17 cellular contexts compared by ENCODE assay signal in the genomic region with DNA sequence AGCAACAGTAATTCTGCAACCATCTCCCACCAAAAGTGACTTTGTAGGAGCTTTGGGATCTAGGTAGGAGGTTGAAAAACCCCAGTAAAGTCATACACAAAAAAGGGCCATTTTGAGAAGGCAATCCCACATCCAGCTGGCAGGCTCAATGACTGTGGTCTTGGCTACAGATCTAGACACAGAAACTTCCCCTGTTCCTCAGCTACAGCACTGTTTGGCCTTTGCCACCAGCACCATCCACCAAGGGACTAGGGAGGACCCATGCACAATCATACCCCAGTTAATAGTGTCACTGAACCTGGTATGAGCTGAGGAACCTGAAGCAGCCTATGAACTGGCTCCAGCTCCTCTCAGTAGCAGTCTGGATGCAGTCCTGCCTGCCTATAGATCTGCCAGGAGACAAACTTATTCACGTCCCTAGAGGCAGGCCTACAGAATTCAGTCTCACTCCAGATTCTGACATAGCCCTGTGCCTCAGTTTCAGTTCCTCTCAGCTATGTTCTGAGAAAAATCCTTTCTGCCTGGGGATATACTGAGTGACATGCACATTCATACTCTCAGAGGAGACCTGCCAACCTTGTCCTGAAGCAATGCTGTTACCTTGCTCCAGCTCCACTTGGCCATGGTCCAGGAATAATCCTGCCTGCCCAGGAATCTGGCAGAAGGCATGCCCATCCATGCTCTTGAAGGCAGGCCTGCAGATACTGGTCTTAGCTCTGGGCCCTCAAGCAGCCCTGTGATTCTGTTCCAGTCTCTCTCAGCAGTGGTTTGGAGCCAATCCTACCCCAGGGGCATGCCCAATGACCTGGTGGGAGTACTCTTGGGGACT.
DNase-seq lines count a peak whose midpoint lies in the region; ATAC-seq, FAIRE-seq and TF ChIP-seq lines count a peak whose summit lies in the region.
"Had no signal": no experiment of that assay in that cellular context is flagged by ENCODE, and none has a peak within 500 bp of the region (broad histone marks: within the 10 kb centered on the region; RNA-seq: fewer than 3 reads in every experiment).

No MANE protein-coding gene starts in this region.

- no peak for TF ChIP-seq POLR2A in H1 (IDR thresholded peaks at IDR 0.05; ENCODE audit: control extremely low read depth in 1 of 2, low read depth in 2 of 2, low read length in 2 of 2)

- H3K79me2 ChIP-seq in H1 (ENCODE audit: control insufficient read depth in 1 of 2, insufficient read depth in 2 of 2, low read length in 2 of 2): no peaks in the 10 kb centered on the region

- no peak overlapping the region for H2BK20ac ChIP-seq in H1 (ENCODE audit: low read length)

- no peak overlapping the region for H2BK5ac ChIP-seq in H1 (ENCODE audit: low read depth, low read length)

- H3K9me3 ChIP-seq in H1 (ENCODE audit: insufficient read depth in 2 of 2, low read depth in 1 of 2, low read length in 1 of 2): no peaks in the 10 kb centered on the region
- H3K9me3 ChIP-seq: pancreas had no signal

- H3K9me3 Mint-ChIP-seq in stimulated activated effector memory CD8-positive, alpha-beta T cell treated with anti-CD3 and anti-CD28 coated beads, Interleukin-12 subunit alpha, Interleukin-12 subunit beta, amount 100 ng/mL, for 72 hours: peaks cover 11% of the 10 kb centered on the region

- no peak overlapping the region for H4K5ac ChIP-seq in H1 (ENCODE audit: insufficient read length, low read depth, low read length)

- H2AK5ac ChIP-seq in H1 (ENCODE audit: low read depth, low read length): no peak overlapping the region

- H3K14ac ChIP-seq in H1 (ENCODE audit: insufficient read length): no peak overlapping the region

- POLR2A ChIA-PET in H1 (lab: Charles Lee; ENCODE audit: partially characterized antibody): interaction anchor here (0.9 kb wide), 1 partner anchor 9 kb away, joined by 3 read pairs; no protein-coding TSS in a partner anchor

- no peaks in the 10 kb centered on the region for H3K36me3 Mint-ChIP-seq in stimulated activated effector memory CD8-positive, alpha-beta T cell treated with anti-CD3 and anti-CD28 coated beads, Interleukin-12 subunit alpha, Interleukin-12 subunit beta, amount 100 ng/mL, for 72 hours
- H3K36me3 Mint-ChIP-seq: WTC11 had no signal

- no peak overlapping the region for H4K8ac ChIP-seq in H1 (ENCODE audit: extremely low read depth, insufficient read depth, low read length)

- H3K4me1 Mint-ChIP-seq in stimulated activated effector memory CD8-positive, alpha-beta T cell treated with anti-CD3 and anti-CD28 coated beads, Interleukin-12 subunit alpha, Interleukin-12 subunit beta, amount 100 ng/mL, for 72 hours: no peaks in the 10 kb centered on the region

- no peak for TF ChIP-seq EP300 in H1 (IDR thresholded peaks at IDR 0.05; ENCODE audit: borderline replicate concordance in 1 of 2, low read depth in 2 of 2, low read length in 2 of 2)

- intact Hi-C loops in left colon (cut with DNase I, micrococcal nuclease): no loop called here

- no peak overlapping the region for H2BK120ac ChIP-seq in H1 (replicated peaks; ENCODE audit: low read depth, low read length)

- H2BK15ac ChIP-seq in H1 (ENCODE audit: low read length): no peak overlapping the region

- no peaks in the 10 kb centered on the region for H3K23me2 ChIP-seq in H1 (ENCODE audit: low read depth, low read length)

- no peak overlapping the region for H3K4me2 ChIP-seq in H1 (ENCODE audit: insufficient read depth in 1 of 2, low read depth in 2 of 2, low read length in 2 of 2)

- no peak overlapping the region for H3K23ac ChIP-seq in H1 (ENCODE audit: insufficient read length)

- no peak for TF ChIP-seq RAD21 in H1 (IDR thresholded peaks at IDR 0.05 in 1 of 2, conservative IDR thresholded peaks at IDR 0.05 in 1 of 2; ENCODE audit: low read depth in 2 of 2, low read length in 2 of 2)

- peak; percentile 51 for ATAC-seq in GM18870 (IDR thresholded peaks at IDR 0.05; ENCODE audit: unreplicated experiment)
- peak; percentile 97 for ATAC-seq in HG02610 (IDR thresholded peaks at IDR 0.05; ENCODE audit: unreplicated experiment)
- peak; percentile 97 for ATAC-seq in HG03432 (IDR thresholded peaks at IDR 0.05; ENCODE audit: unreplicated experiment)
- no peak for ATAC-seq in GM19467 (IDR thresholded peaks at IDR 0.05; ENCODE audit: unreplicated experiment)
- no peak for ATAC-seq in stimulated activated effector memory CD8-positive, alpha-beta T cell treated with anti-CD3 and anti-CD28 coated beads, Interleukin-12 subunit alpha, Interleukin-12 subunit beta, amount 100 ng/mL, for 72 hours
- ATAC-seq in left colon: no peak
- ATAC-seq: activated T-cell treated with anti-CD3 and anti-CD28 coated beads, Interleukin-2, amount 50 U/mL, for 4 hours; pancreas; WTC11 had no signal

- no peak overlapping the region for H3K9ac ChIP-seq in H1 (replicated peaks in 1 of 4; ENCODE audit: extremely low read depth in 1 of 4, low read depth in 3 of 4, low read length in 3 of 4)

- no peak overlapping the region for H4K91ac ChIP-seq in H1 (replicated peaks; ENCODE audit: insufficient read length, low read length)

- no peak overlapping the region for H3K56ac ChIP-seq in H1 (replicated peaks; ENCODE audit: insufficient read length, low read depth, low read length)

- H4K20me1 ChIP-seq in H1 (replicated peaks in 1 of 2; ENCODE audit: control insufficient read depth in 1 of 2, insufficient read depth in 2 of 2, low read length in 2 of 2): no peaks in the 10 kb centered on the region

- no peaks in the 10 kb centered on the region for H3K27me3 ChIP-seq in H1 (replicated peaks in 1 of 4; ENCODE audit: control insufficient read depth in 3 of 4, extremely low read depth in 1 of 4, insufficient read depth in 3 of 4, low read length in 3 of 4)
- H3K27me3 ChIP-seq: pancreas had no signal

- H2BK12ac ChIP-seq in H1 (ENCODE audit: low read depth, low read length): no peak overlapping the region

- 83% methylated on average over 1 of the region's 1 CpG; no CpG with 5 or more reads in 1 of the 2 experiments for WGBS in H1 (ENCODE audit: extremely low coverage in 1 of 2, insufficient coverage in 1 of 2, insufficient read length in 1 of 2, insufficient replicate concordance in 2 of 2, low coverage in 1 of 2, low lambda C conversion rate in 2 of 2, missing lambda C conversion rate in 1 of 2), 2 experiments

- no peaks in the 10 kb centered on the region for H3K4me1 ChIP-seq in H1 (replicated peaks in 1 of 4; ENCODE audit: control insufficient read depth in 3 of 4, insufficient read depth in 4 of 4, low read length in 3 of 4)
- H3K4me1 ChIP-seq: pancreas had no signal

- H3K18ac ChIP-seq in H1 (ENCODE audit: extremely low read depth, low read length): no peak overlapping the region

- TF ChIP-seq CTCF in H1 (IDR thresholded peaks at IDR 0.05; ENCODE audit: control extremely low read depth in 1 of 3, insufficient read depth in 1 of 3, low read depth in 1 of 3, low read length in 3 of 3): no peak

- no peak for FAIRE-seq in H1 (lab: Jason Lieb, UNC)
- FAIRE-seq: astrocyte, H54, pancreas had no signal

- DNase-seq in H1 (ENCODE audit: low read depth in 1 of 2, low spot score in 2 of 2) (no peak), NCI-H748 treated with DMSO at 0.1 percent for 48 hours (lab: John Stamatoyannopoulos, UW) (no peak), left colon (no peak)
- DNase-seq in stimulated activated effector memory CD8-positive, alpha-beta T cell treated with anti-CD3 and anti-CD28 coated beads, Interleukin-12 subunit alpha, Interleukin-12 subunit beta, amount 100 ng/mL, for 72 hours (ENCODE audit: low spot score in 2 of 2): no peak
- DNase-seq: activated T-cell treated with anti-CD3 and anti-CD28 coated beads, Interleukin-2, amount 50 U/mL, for 4 hours; head of caudate nucleus; KG1; Right ventricle myocardium superior had no signal

- no peak overlapping the region for H3K27ac ChIP-seq in H1 (ENCODE audit: low read depth, low read length)
- H3K27ac ChIP-seq: pancreas had no signal

- H3K4me3 ChIP-seq in H1 (ENCODE audit: extremely low read depth in 1 of 4, insufficient read depth in 2 of 4, low read depth in 3 of 4, low read length in 4 of 4): no peak overlapping the region
- H3K4me3 ChIP-seq: lung, pancreas had no signal

- peak overlapping the region; percentile 62; the same call in 1 of the 2 replicates for H2AFZ ChIP-seq in H1 (ENCODE audit: low read length)

- no peaks in the 10 kb centered on the region for H3K79me1 ChIP-seq in H1 (ENCODE audit: low read depth, low read length)

- no peak overlapping the region for H3K27ac Mint-ChIP-seq in stimulated activated effector memory CD8-positive, alpha-beta T cell treated with anti-CD3 and anti-CD28 coated beads, Interleukin-12 subunit alpha, Interleukin-12 subunit beta, amount 100 ng/mL, for 72 hours
- H3K27ac Mint-ChIP-seq: WTC11 had no signal

- no peak overlapping the region for H3K4ac ChIP-seq in H1 (replicated peaks; ENCODE audit: insufficient read length, low read depth, low read length)

- CTCF ChIA-PET in H1 (lab: Charles Lee; ENCODE audit: partially characterized antibody): interaction anchor here (0.8 to 0.9 kb wide), 2 partner anchors 11 to 1332 kb away, joined by 3 to 4 read pairs; no protein-coding TSS in a partner anchor

- H3K36me3 ChIP-seq in H1 (ENCODE audit: control insufficient read depth in 2 of 4, insufficient read depth in 4 of 4, low read length in 3 of 4): no peaks in the 10 kb centered on the region
- H3K36me3 ChIP-seq: pancreas had no signal

- no peak overlapping the region for H3K4me3 Mint-ChIP-seq in stimulated activated effector memory CD8-positive, alpha-beta T cell treated with anti-CD3 and anti-CD28 coated beads, Interleukin-12 subunit alpha, Interleukin-12 subunit beta, amount 100 ng/mL, for 72 hours
- H3K4me3 Mint-ChIP-seq: activated T-cell treated with anti-CD3 and anti-CD28 coated beads, Interleukin-2, amount 50 U/mL, for 4 hours; WTC11 had no signal

TF ChIP-seq in H1, 55 proteins besides CTCF, POLR2A, EP300 and RAD21:
- TF ChIP-seq JUND (IDR thresholded peaks at IDR 0.05; ENCODE audit: low read length): no peak
- no peak for TF ChIP-seq CEBPB (IDR thresholded peaks at IDR 0.05; ENCODE audit: low read depth, low read length)
- TF ChIP-seq TAF7 (optimal IDR thresholded peaks at IDR 0.05; ENCODE audit: borderline replicate concordance, low read depth, low read length): no peak
- TF ChIP-seq NRF1 (IDR thresholded peaks at IDR 0.05; ENCODE audit: low read depth, low read length): no peak
- TF ChIP-seq HDAC2 (IDR thresholded peaks at IDR 0.05; ENCODE audit: borderline replicate concordance in 1 of 2, low read depth in 2 of 2, low read length in 2 of 2): no peak
- no peak for TF ChIP-seq SP1 (IDR thresholded peaks at IDR 0.05; ENCODE audit: low read depth, low read length)
- no peak for TF ChIP-seq SRF (IDR thresholded peaks at IDR 0.05; ENCODE audit: low read depth, low read length)
- TF ChIP-seq SP4 (IDR thresholded peaks at IDR 0.05; ENCODE audit: low read length): no peak

Comparison
In these comparisons a context has a peak if more than half of its experiments do, and no peak if none do; other contexts are left out.
1. ATAC-seq: peak in GM18870 (single experiment), HG02610 (single experiment) and HG03432 (single experiment); none in GM19467 (single experiment), stimulated activated effector memory CD8-positive, alpha-beta T cell treated with anti-CD3 and anti-CD28 coated beads, Interleukin-12 subunit alpha, Interleukin-12 subunit beta, amount 100 ng/mL, for 72 hours (single experiment) and left colon (single experiment).